ENCODE assay signal across 8 cellular contexts in the genomic region with DNA sequence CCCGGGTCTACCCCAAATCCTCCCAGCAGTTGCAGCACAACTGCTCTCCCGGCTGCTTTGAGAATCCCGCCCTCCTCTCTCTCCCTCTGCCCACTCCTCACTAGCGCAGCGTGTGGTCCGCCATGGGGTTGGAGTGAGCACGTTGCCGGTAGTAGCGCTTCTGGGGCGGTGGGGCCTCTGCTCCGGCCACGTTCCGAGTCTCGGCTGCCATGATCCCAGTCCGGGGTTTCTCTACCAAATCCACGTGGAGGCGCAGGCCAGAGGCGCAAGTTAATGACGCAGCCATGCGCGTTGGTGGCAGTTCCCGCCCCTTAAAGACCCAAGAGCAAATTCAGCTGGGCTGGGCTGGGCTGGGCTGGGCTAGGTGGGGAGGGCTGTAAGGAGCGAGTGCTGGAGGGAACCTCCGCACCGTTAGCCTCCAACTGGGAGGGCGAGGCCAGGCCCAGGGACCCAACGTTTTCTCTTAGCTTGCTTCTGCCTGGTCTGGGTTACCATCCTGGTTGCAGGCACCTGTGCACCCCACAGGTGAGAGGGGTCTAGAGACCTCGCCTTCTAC.
DNase-seq lines count a peak whose midpoint lies in the region; ATAC-seq and TF ChIP-seq lines count a peak whose summit lies in the region.

A gene (minus strand): TSS at position 233 of the 556 bp plus-strand sequence. CDS start 22 bp downstream, at position 211.

- H3K4me1 ChIP-seq in mucosa of stomach (ENCODE audit: control insufficient read depth, insufficient read depth, low read length), result peaks cover 10% of the 10 kb centered on the region

- peak; percentile 85 for TF ChIP-seq POLR2A in erythroblast (IDR thresholded peaks at IDR 0.05; ENCODE audit: low read length)

- ATAC-seq in GM21526 (IDR thresholded peaks at IDR 0.05; ENCODE audit: low FRiP score, unreplicated experiment), result peak; percentile 75

- no peaks in the 10 kb centered on the region for H3K36me3 ChIP-seq in mucosa of stomach (ENCODE audit: control insufficient read depth, insufficient read depth, low read length)

- peak; percentile 97 for DNase-seq in DMS 273 (lab: John Stamatoyannopoulos, UW; ENCODE audit: unreplicated experiment)
- DNase-seq in HuH-7.5 (ENCODE audit: low spot score), result peak; percentile 93
- DNase-seq in OCI-M2 (lab: John Stamatoyannopoulos, UW; ENCODE audit: unreplicated experiment), result peak; percentile 86
- DNase-seq in activated T-cell treated with anti-CD3 and anti-CD28 coated beads, Interleukin-2, amount 50 U/mL, for 1 hour, result peak; percentile 89
- peak; percentile 96 to 98 for DNase-seq in erythroblast (lab: John Stamatoyannopoulos, UW)
- peak; percentile 66 to 69 for DNase-seq in stimulated activated CD8-positive, alpha-beta memory T cell treated with anti-CD3 and anti-CD28 coated beads, Interleukin-7, amount 100 ng/mL, for 1 hour (ENCODE audit: low read depth in 2 of 2)

- peak within 1 kb of the TSS; percentile 90 for H3K4me3 ChIP-seq in mucosa of stomach (ENCODE audit: low read length)

- peaks cover 6% of the 10 kb centered on the region for H3K27me3 ChIP-seq in mucosa of stomach (ENCODE audit: control insufficient read depth, insufficient read depth, low read length)

- H3K9ac ChIP-seq in mucosa of stomach (ENCODE audit: low read length), result peak within 1 kb of the TSS; percentile 87

- no peaks in the 10 kb centered on the region for H3K9me3 ChIP-seq in mucosa of stomach (ENCODE audit: control insufficient read depth, low read length)

Comparison
In these comparisons a context has a peak if more than half of its experiments do, and no peak if none do; other contexts are left out.
1. Peak in every context shown above with its lines: DNase-seq, ATAC-seq and H3K4me3 ChIP-seq.